Comparison of ENCODE assay signal across 18 cellular contexts in genomic region chr2:234447963-234448362, GRCh38. TPM values are rescaled to one million over a fixed set of nuclear protein-coding genes. Genes with fewer than 3 reads are reported as not detected.
DNase-seq lines count a peak whose midpoint lies in the region; ATAC-seq and TF ChIP-seq lines count a peak whose summit lies in the region.
"Had no signal": no experiment of that assay in that cellular context is flagged by ENCODE, and none has a peak within 500 bp of the region (broad histone marks: within the 10 kb centered on the region; RNA-seq: fewer than 3 reads in every experiment).

No MANE protein-coding gene starts in this region.

- CTCF ChIA-PET in activated CD8-positive, alpha-beta memory T cell treated with anti-CD3 and anti-CD28 coated beads, Interleukin-2, amount 10 ng/mL, durations not matched to agents 7 days and 5 days (lab: Charles Lee) = interaction anchor here (0.9 to 5.3 kb wide), 10 partner anchors 11 to 157 kb away, joined by 3 to 40 read pairs (median 6); no protein-coding TSS in a partner anchor
- CTCF ChIA-PET in activated B cell treated with CpG ODN at 0.5 μM for 24 hours (lab: Charles Lee) = no interaction called here

- H3K9me3 Mint-ChIP-seq in activated CD8-positive, alpha-beta memory T cell treated with anti-CD3 and anti-CD28 coated beads, Interleukin-2, amount 10 ng/mL, durations not matched to agents 7 days and 5 days (ENCODE audit: low read depth) = no peaks in the 10 kb centered on the region
- H3K9me3 Mint-ChIP-seq in activated B cell treated with CpG ODN at 0.5 μM for 24 hours = no peaks in the 10 kb centered on the region
- H3K9me3 Mint-ChIP-seq in effector memory CD8-positive, alpha-beta T cell = no peaks in the 10 kb centered on the region

- no peak overlapping the region for H3K4me3 Mint-ChIP-seq in activated CD8-positive, alpha-beta memory T cell treated with anti-CD3 and anti-CD28 coated beads, Interleukin-2, amount 10 ng/mL, durations not matched to agents 7 days and 5 days
- H3K4me3 Mint-ChIP-seq in activated B cell treated with CpG ODN at 0.5 μM for 24 hours = no peak overlapping the region
- H3K4me3 Mint-ChIP-seq in effector memory CD8-positive, alpha-beta T cell = peak overlapping the region in 1 of 2 donors; percentile 40

- H3K27me3 ChIP-seq in osteoblast (ENCODE audit: insufficient read depth, low read length) = no peaks in the 10 kb centered on the region
- H3K27me3 ChIP-seq in Peyer's patch = no peaks in the 10 kb centered on the region
- H3K27me3 ChIP-seq: tibial nerve had no signal

- H3K27ac Mint-ChIP-seq in activated CD8-positive, alpha-beta memory T cell treated with anti-CD3 and anti-CD28 coated beads, Interleukin-2, amount 10 ng/mL, durations not matched to agents 7 days and 5 days = peak overlapping the region; percentile 29
- H3K27ac Mint-ChIP-seq in activated B cell treated with CpG ODN at 0.5 μM for 24 hours = peak overlapping the region; percentile 96
- H3K27ac Mint-ChIP-seq in effector memory CD8-positive, alpha-beta T cell = peak overlapping the region; percentile 98

- ATAC-seq in activated CD8-positive, alpha-beta memory T cell treated with anti-CD3 and anti-CD28 coated beads, Interleukin-2, amount 10 ng/mL, durations not matched to agents 7 days and 5 days = no peak
- no peak for ATAC-seq in activated B cell treated with CpG ODN at 0.5 μM for 24 hours (ENCODE audit: low read depth)
- no peak for ATAC-seq in effector memory CD8-positive, alpha-beta T cell (replicated peaks)
- ATAC-seq: K562 had no signal

- H3K79me2 ChIP-seq in osteoblast (ENCODE audit: insufficient read depth, low read length) = no peaks in the 10 kb centered on the region

- H3K36me3 ChIP-seq in osteoblast (ENCODE audit: insufficient read depth, low read length) (no peaks in the 10 kb centered on the region), Peyer's patch (no peaks in the 10 kb centered on the region)
- H3K36me3 ChIP-seq: prostate gland, tibial nerve had no signal

- H3K4me2 ChIP-seq in osteoblast (ENCODE audit: insufficient read depth, low read length) = no peak overlapping the region

- H3K9me3 ChIP-seq in osteoblast (ENCODE audit: low read depth, low read length) (no peaks in the 10 kb centered on the region), Peyer's patch (no peaks in the 10 kb centered on the region)
- H3K9me3 ChIP-seq: prostate gland, tibial nerve had no signal

- no peaks in the 10 kb centered on the region for H3K27me3 Mint-ChIP-seq in activated CD8-positive, alpha-beta memory T cell treated with anti-CD3 and anti-CD28 coated beads, Interleukin-2, amount 10 ng/mL, durations not matched to agents 7 days and 5 days
- H3K27me3 Mint-ChIP-seq in activated B cell treated with CpG ODN at 0.5 μM for 24 hours = no peaks in the 10 kb centered on the region
- no peaks in the 10 kb centered on the region for H3K27me3 Mint-ChIP-seq in effector memory CD8-positive, alpha-beta T cell

- peaks cover 41% of the 10 kb centered on the region for H3K4me1 ChIP-seq in osteoblast (ENCODE audit: insufficient read depth, low read length)
- H3K4me1 ChIP-seq in Peyer's patch = peaks cover 0 to 26% (median 14%) of the 10 kb centered on the region in 4 donors
- H3K4me1 ChIP-seq: prostate gland had no signal

- H3K27ac ChIP-seq in osteoblast (ENCODE audit: low read depth, low read length) (peak overlapping the region; percentile 80), Peyer's patch (peak overlapping the region in 1 of 4 donors; percentile 82)
- H3K27ac ChIP-seq: tibial nerve had no signal

- H3K4me1 Mint-ChIP-seq in activated CD8-positive, alpha-beta memory T cell treated with anti-CD3 and anti-CD28 coated beads, Interleukin-2, amount 10 ng/mL, durations not matched to agents 7 days and 5 days = peaks cover 88% of the 10 kb centered on the region
- H3K4me1 Mint-ChIP-seq in activated B cell treated with CpG ODN at 0.5 μM for 24 hours = peaks cover 87% of the 10 kb centered on the region
- peaks cover 55 to 67% of the 10 kb centered on the region in 2 donors for H3K4me1 Mint-ChIP-seq in effector memory CD8-positive, alpha-beta T cell (ENCODE audit: low read depth in 2 of 2)

- no peak for TF ChIP-seq POLR2A in Peyer's patch (IDR thresholded peaks at IDR 0.05)

- no peak for DNase-seq in activated CD8-positive, alpha-beta memory T cell treated with anti-CD3 and anti-CD28 coated beads, Interleukin-2, amount 10 ng/mL, durations not matched to agents 7 days and 5 days
- DNase-seq in activated CD8-positive, alpha-beta memory T cell treated with anti-CD3 and anti-CD28 coated beads for 24 hours = no peak
- no peak for DNase-seq in activated B cell treated with CpG ODN at 0.5 μM for 24 hours
- DNase-seq in effector memory CD8-positive, alpha-beta T cell = no peak
- DNase-seq in osteoblast (ENCODE audit: insufficient read length, low spot score, missing footprints) = no peak
- no peak for DNase-seq in kidney glomerular epithelial cell (lab: John Stamatoyannopoulos, UW)
- DNase-seq in NCI-H2029 treated with DMSO at 0.1 percent for 48 hours (lab: John Stamatoyannopoulos, UW) = no peak
- no peak for DNase-seq in Peyer's patch
- DNase-seq: cortex of kidney; DMS53; NCI-H1417; NCI-H446; OCI-M1; stimulated activated CD8-positive, alpha-beta memory T cell treated with anti-CD3 and anti-CD28 coated beads, Interleukin-4, amount 100 ng/mL, for 48 hours; SW 1271 had no signal

- intact Hi-C loops in activated B cell treated with CpG ODN at 0.5 μM for 24 hours (cut with micrococcal nuclease) = loop anchor here (5.0 kb wide), 1 partner anchor 36 kb away; no protein-coding TSS in a partner anchor

- no peak for TF ChIP-seq CTCF in activated B cell treated with CpG ODN at 0.5 μM for 24 hours (IDR thresholded peaks at IDR 0.05)
- no peak for TF ChIP-seq CTCF in osteoblast (IDR thresholded peaks at IDR 0.05; ENCODE audit: extremely low read depth, low read depth, low read length)
- no peak for TF ChIP-seq CTCF in Peyer's patch (IDR thresholded peaks at IDR 0.05)

- peaks cover 54% of the 10 kb centered on the region for H3K36me3 Mint-ChIP-seq in activated CD8-positive, alpha-beta memory T cell treated with anti-CD3 and anti-CD28 coated beads, Interleukin-2, amount 10 ng/mL, durations not matched to agents 7 days and 5 days
- H3K36me3 Mint-ChIP-seq in activated B cell treated with CpG ODN at 0.5 μM for 24 hours (ENCODE audit: low read depth) = no peaks in the 10 kb centered on the region
- peaks cover 33% of the 10 kb centered on the region for H3K36me3 Mint-ChIP-seq in effector memory CD8-positive, alpha-beta T cell (ENCODE audit: insufficient read depth)

- no peaks in the 10 kb centered on the region for H4K20me1 ChIP-seq in osteoblast (ENCODE audit: insufficient read depth, low read length)

- no peak overlapping the region for H2AFZ ChIP-seq in osteoblast (ENCODE audit: low read length)

- POLR2A ChIA-PET in activated B cell treated with CpG ODN at 0.5 μM for 24 hours (lab: Charles Lee) = interaction anchor here (0.6 to 4.8 kb wide), 3 partner anchors 22 to 124 kb away, joined by 3 to 64 read pairs (median 5); no protein-coding TSS in a partner anchor

- H3K4me3 ChIP-seq in osteoblast (ENCODE audit: insufficient read depth, low read length) (no peak overlapping the region), Peyer's patch (no peak overlapping the region)
- H3K4me3 ChIP-seq: K562, prostate gland, tibial nerve had no signal

RNA-seq across cellular contexts. Expression of gene ARL4C, which starts 48.9 kb away (rescaled TPM):
- total RNA-seq in activated CD8-positive, alpha-beta memory T cell treated with anti-CD3 and anti-CD28 coated beads, Interleukin-2, amount 10 ng/mL, durations not matched to agents 7 days and 5 days = 100 to 1,000 TPM; 252 to 306 TPM
- total RNA-seq in activated B cell treated with CpG ODN at 0.5 μM for 24 hours (20.9 TPM in 2 replicates), osteoblast (133 and 145 TPM in 2 replicates), Peyer's patch (10 to 100 TPM in 1 of 4 donors, 1 to 10 TPM in 3; 4.5 to 23.9 (median 5.9) TPM)

Comparison
In these comparisons a context has a peak if more than half of its experiments do, and no peak if none do; other contexts are left out.
1. H3K27ac Mint-ChIP-seq: peak in every context shown above with its lines; median percentile 98 in effector memory CD8-positive, alpha-beta T cell; 96 in activated B cell treated with CpG ODN at 0.5 μM for 24 hours; 29 in activated CD8-positive, alpha-beta memory T cell treated with anti-CD3 and anti-CD28 coated beads, Interleukin-2, amount 10 ng/mL, durations not matched to agents 7 days and 5 days.